In genomic region chr1:156601122-156601830, GRCh38 we compare ENCODE assay signal across 8 cellular contexts. TPM values are rescaled to one million over a fixed set of nuclear protein-coding genes. Genes with fewer than 3 reads are reported as not detected.
DNase-seq lines count a peak whose midpoint lies in the region; ATAC-seq and TF ChIP-seq lines count a peak whose summit lies in the region.

Gene GPATCH4, minus strand, starts transcription at chr1:156601479.

- no peak for TF ChIP-seq CTCF in AG10803 (conservative IDR thresholded peaks at IDR 0.05; ENCODE audit: low read length)
- TF ChIP-seq CTCF in LNCaP clone FGC (IDR thresholded peaks at IDR 0.05; ENCODE audit: control insufficient read depth, extremely low read depth, insufficient read depth), result no peak
- no peak for TF ChIP-seq CTCF in RWPE2 (IDR thresholded peaks at IDR 0.05; ENCODE audit: poor library complexity, severe bottlenecking)
- no peak for TF ChIP-seq CTCF in fibroblast of pulmonary artery (IDR thresholded peaks at IDR 0.05; ENCODE audit: low read length, missing control alignments)

- H3K9me3 Mint-ChIP-seq in activated T-helper 2 cell treated with anti-CD3 and anti-CD28 coated beads, Interferon-gamma antibody, Interleukin-2, Interleukin-4, amounts not matched to agents 10 μg/mL and 5 μg/mL and 100 μg/mL, durations not matched to agents 14 hours and 24 hours and 36 hours, result no peaks in the 10 kb centered on the region
- H3K9me3 Mint-ChIP-seq in natural killer cell treated with Interleukin-12 subunit alpha and Interleukin-12 subunit beta and Interleukin-15 and Interleukin-18, amount 100 ng/mL, for 72 hours, result no peaks in the 10 kb centered on the region

- H3K9me3 ChIP-seq in RWPE2 (ENCODE audit: severe bottlenecking), result no peaks in the 10 kb centered on the region

- peaks cover 8% of the 10 kb centered on the region for H3K4me1 ChIP-seq in RWPE2 (ENCODE audit: insufficient read depth, poor library complexity, severe bottlenecking)

- peak within 1 kb of the TSS; percentile 56 for H3K27ac ChIP-seq in RWPE2 (ENCODE audit: poor library complexity, severe bottlenecking)

- H3K36me3 ChIP-seq in RWPE2 (ENCODE audit: low read depth), result peaks cover 36% of the 10 kb centered on the region

- peak; percentile 80 for ATAC-seq in RWPE2 (ENCODE audit: low read depth)
- peak; percentile 87 to 88 for ATAC-seq in natural killer cell treated with Interleukin-12 subunit alpha and Interleukin-12 subunit beta and Interleukin-15 and Interleukin-18, amount 100 ng/mL, for 72 hours

- peak within 1 kb of the TSS; percentile 100 for H3K4me3 Mint-ChIP-seq in activated T-helper 2 cell treated with anti-CD3 and anti-CD28 coated beads, Interferon-gamma antibody, Interleukin-2, Interleukin-4, amounts not matched to agents 10 μg/mL and 5 μg/mL and 100 μg/mL, durations not matched to agents 14 hours and 24 hours and 36 hours (ENCODE audit: low read depth)
- H3K4me3 Mint-ChIP-seq in natural killer cell treated with Interleukin-12 subunit alpha and Interleukin-12 subunit beta and Interleukin-15 and Interleukin-18, amount 100 ng/mL, for 72 hours, result peak within 1 kb of the TSS; percentile 95

- peak within 1 kb of the TSS; percentile 90 for H3K4me3 ChIP-seq in AG10803 (ENCODE audit: low read length)
- peak within 1 kb of the TSS; percentile 62 for H3K4me3 ChIP-seq in LNCaP clone FGC (ENCODE audit: low read depth, low read length)
- peak within 1 kb of the TSS; percentile 85 for H3K4me3 ChIP-seq in RWPE2 (ENCODE audit: severe bottlenecking)
- H3K4me3 ChIP-seq in fibroblast of pulmonary artery (replicated peaks; ENCODE audit: low read depth, low read length), result peak within 1 kb of the TSS; percentile 77

- DNase-seq in AG10803 (ENCODE audit: low read depth) (peak; percentile 93), GM19238 (ENCODE audit: insufficient read length, low spot score) (peak; percentile 56), LNCaP clone FGC (ENCODE audit: low read depth) (peak; percentile 35), RWPE2 (ENCODE audit: low spot score) (no peak), fibroblast of pulmonary artery (ENCODE audit: low read depth) (peak; percentile 96)
- peak; percentile 72 for DNase-seq in activated T-helper 2 cell treated with anti-CD3 and anti-CD28 coated beads, Interferon-gamma antibody, Interleukin-2, Interleukin-4, amounts not matched to agents 10 μg/mL and 5 μg/mL and 100 μg/mL, durations not matched to agents 14 hours and 24 hours and 36 hours (ENCODE audit: low spot score)
- DNase-seq in natural killer cell treated with Interleukin-12 subunit alpha and Interleukin-12 subunit beta and Interleukin-15 and Interleukin-18, amount 100 ng/mL, for 72 hours (ENCODE audit: low spot score), result peak; percentile 83
- peak; percentile 76 for DNase-seq in stimulated activated naive CD4-positive, alpha-beta T cell treated with Interleukin-2 at 50 U/mL for 16 hours (lab: John Stamatoyannopoulos, UW)

- H3K27me3 Mint-ChIP-seq in activated T-helper 2 cell treated with anti-CD3 and anti-CD28 coated beads, Interferon-gamma antibody, Interleukin-2, Interleukin-4, amounts not matched to agents 10 μg/mL and 5 μg/mL and 100 μg/mL, durations not matched to agents 14 hours and 24 hours and 36 hours (ENCODE audit: low read depth), result no peaks in the 10 kb centered on the region
- no peaks in the 10 kb centered on the region for H3K27me3 Mint-ChIP-seq in natural killer cell treated with Interleukin-12 subunit alpha and Interleukin-12 subunit beta and Interleukin-15 and Interleukin-18, amount 100 ng/mL, for 72 hours

- H3K36me3 Mint-ChIP-seq in activated T-helper 2 cell treated with anti-CD3 and anti-CD28 coated beads, Interferon-gamma antibody, Interleukin-2, Interleukin-4, amounts not matched to agents 10 μg/mL and 5 μg/mL and 100 μg/mL, durations not matched to agents 14 hours and 24 hours and 36 hours (ENCODE audit: low read depth), result peaks cover 37% of the 10 kb centered on the region
- H3K36me3 Mint-ChIP-seq in natural killer cell treated with Interleukin-12 subunit alpha and Interleukin-12 subunit beta and Interleukin-15 and Interleukin-18, amount 100 ng/mL, for 72 hours, result peaks cover 8% of the 10 kb centered on the region

- intact Hi-C loops in activated T-helper 2 cell treated with anti-CD3 and anti-CD28 coated beads, Interferon-gamma antibody, Interleukin-2, Interleukin-4, amounts not matched to agents 10 μg/mL and 5 μg/mL and 100 μg/mL, durations not matched to agents 14 hours and 24 hours and 36 hours (cut with micrococcal nuclease), result loop anchor here (2.0 kb wide), 2 partner anchors 16 to 100 kb away; partner anchors contain the start of gene MEF2D

- peak within 1 kb of the TSS; percentile 99 for H3K27ac Mint-ChIP-seq in activated T-helper 2 cell treated with anti-CD3 and anti-CD28 coated beads, Interferon-gamma antibody, Interleukin-2, Interleukin-4, amounts not matched to agents 10 μg/mL and 5 μg/mL and 100 μg/mL, durations not matched to agents 14 hours and 24 hours and 36 hours
- H3K27ac Mint-ChIP-seq in natural killer cell treated with Interleukin-12 subunit alpha and Interleukin-12 subunit beta and Interleukin-15 and Interleukin-18, amount 100 ng/mL, for 72 hours, result peak within 1 kb of the TSS; percentile 87 to 92

- H3K27me3 ChIP-seq in RWPE2 (ENCODE audit: insufficient read depth, poor library complexity, severe bottlenecking), result no peaks in the 10 kb centered on the region

- peaks cover 24% of the 10 kb centered on the region for H3K4me1 Mint-ChIP-seq in activated T-helper 2 cell treated with anti-CD3 and anti-CD28 coated beads, Interferon-gamma antibody, Interleukin-2, Interleukin-4, amounts not matched to agents 10 μg/mL and 5 μg/mL and 100 μg/mL, durations not matched to agents 14 hours and 24 hours and 36 hours (ENCODE audit: low read depth)
- H3K4me1 Mint-ChIP-seq in natural killer cell treated with Interleukin-12 subunit alpha and Interleukin-12 subunit beta and Interleukin-15 and Interleukin-18, amount 100 ng/mL, for 72 hours (ENCODE audit: low read depth in 2 of 2), result peaks cover 18% of the 10 kb centered on the region in 2 donors

RNA-seq across cellular contexts. Expression of gene GPATCH4, which starts in this region (rescaled TPM):
- total RNA-seq in activated T-helper 2 cell treated with anti-CD3 and anti-CD28 coated beads, Interferon-gamma antibody, Interleukin-2, Interleukin-4, amounts not matched to agents 10 μg/mL and 5 μg/mL and 100 μg/mL, durations not matched to agents 14 hours and 24 hours and 36 hours, result 73.7 and 80.4 TPM in 2 replicates
- 100 to 1,000 TPM in 1 of 2 donors, 10 to 100 TPM in 1; 47.9 to 135 TPM for total RNA-seq in natural killer cell treated with Interleukin-12 subunit alpha and Interleukin-12 subunit beta and Interleukin-15 and Interleukin-18, amount 100 ng/mL, for 72 hours
